33 cellular contexts compared by ENCODE assay signal in genomic region chr16:1355591-1355990, GRCh38.
"Had no signal": no experiment of that assay in that cellular context is flagged by ENCODE, and none has a peak within 500 bp of the region (broad histone marks: within the 10 kb centered on the region; RNA-seq: fewer than 3 reads in every experiment).

No MANE protein-coding gene starts in this region.

- ATAC-seq: body of pancreas; foreskin keratinocyte; heart left ventricle; left colon; pancreas; psoas muscle; stimulated activated naive CD8-positive, alpha-beta T cell treated with anti-CD3 and anti-CD28 coated beads, Interleukin-15, Interleukin-2, amounts not matched to agents 100 U/mL and 50 U/mL, for 24 hours had no signal

- DNase-seq: activated CD4-positive, alpha-beta memory T cell treated with anti-CD3 and anti-CD28 coated beads for 36 hours; activated CD4-positive, alpha-beta T cell treated with anti-CD3 and anti-CD28 coated beads, Interleukin-2, amount 10 ng/mL, durations not matched to agents 24 days and 14 days; activated CD4-positive, CD25-positive, alpha-beta regulatory T cell treated with anti-CD3 and anti-CD28 coated beads, Interleukin-2, amount 50 U/mL, for 72 hours; activated CD8-positive, alpha-beta memory T cell treated with anti-CD3 and anti-CD28 coated beads, Interleukin-2, amount 50 U/mL, for 4 hours; activated effector memory CD4-positive, alpha-beta T cell treated with anti-CD3 and anti-CD28 coated beads, Interleukin-2, amount 50 U/mL, for 16 hours; activated T-cell treated with anti-CD3 and anti-CD28 coated beads, Interleukin-2, amount 50 U/mL, for 1 hour; aorta; body of pancreas; foreskin keratinocyte; heart left ventricle; hypothalamus; immature natural killer cell; kidney; left colon; mammary epithelial cell; naive B cell; nephron progenitor cell; nucleus accumbens; psoas muscle; stimulated activated CD4-positive, alpha-beta T cell treated with anti-CD3 and anti-CD28 coated beads, Interleukin-15, amount 100 ng/mL, for 24 hours; stimulated activated CD4-positive, alpha-beta T cell treated with anti-CD3 and anti-CD28 coated beads, Interleukin-2, amount 100 ng/mL, for 24 hours; stimulated activated naive CD8-positive, alpha-beta T cell treated with anti-CD3 and anti-CD28 coated beads, Interleukin-15, Interleukin-2, amounts not matched to agents 100 U/mL and 50 U/mL, for 24 hours; T-helper 2 cell; testis had no signal

- H3K4me3 ChIP-seq: body of pancreas, cardiac muscle cell, coronary artery, heart left ventricle, pancreas, psoas muscle, right atrium auricular region, testis, vagina had no signal

- H3K27me3 Mint-ChIP-seq: activated CD4-positive, alpha-beta memory T cell treated with anti-CD3 and anti-CD28 coated beads for 36 hours; activated CD4-positive, alpha-beta T cell treated with anti-CD3 and anti-CD28 coated beads, Interleukin-2, amount 10 ng/mL, durations not matched to agents 24 days and 14 days; activated naive CD8-positive, alpha-beta T cell; naive B cell; type B pancreatic cell had no signal

- H3K36me3 Mint-ChIP-seq: activated naive CD8-positive, alpha-beta T cell; mesothelial cell of epicardium; naive B cell; type B pancreatic cell had no signal

- H3K9me3 ChIP-seq: body of pancreas, heart left ventricle, pancreas, psoas muscle, right atrium auricular region, testis, vagina had no signal

- H3K27ac ChIP-seq: body of pancreas, cardiac muscle cell, coronary artery, foreskin keratinocyte, heart left ventricle, pancreas, psoas muscle, right atrium auricular region, testis, vagina had no signal

- H3K36me3 ChIP-seq: cardiac muscle cell, pancreas, vagina had no signal

- H3K9me3 Mint-ChIP-seq: activated CD4-positive, alpha-beta memory T cell treated with anti-CD3 and anti-CD28 coated beads for 36 hours; activated CD4-positive, alpha-beta T cell treated with anti-CD3 and anti-CD28 coated beads, Interleukin-2, amount 10 ng/mL, durations not matched to agents 24 days and 14 days; activated T-helper 1 cell treated with anti-CD3 and anti-CD28 coated beads, Interleukin-12 subunit alpha, Interleukin-12 subunit beta, Interleukin-2, Interleukin-4 antibody, amounts not matched to agents 30 ng/mL and 10 ng/mL and 1 ng/mL, durations not matched to agents 14 hours and 24 hours and 36 hours; immature natural killer cell; mesothelial cell of epicardium; naive B cell; nephron progenitor cell; type B pancreatic cell had no signal

- H3K27ac Mint-ChIP-seq: activated CD4-positive, alpha-beta memory T cell treated with anti-CD3 and anti-CD28 coated beads for 36 hours; activated CD4-positive, alpha-beta T cell treated with anti-CD3 and anti-CD28 coated beads, Interleukin-2, amount 10 ng/mL, durations not matched to agents 24 days and 14 days; activated naive CD8-positive, alpha-beta T cell; activated T-helper 1 cell treated with anti-CD3 and anti-CD28 coated beads, Interleukin-12 subunit alpha, Interleukin-12 subunit beta, Interleukin-2, Interleukin-4 antibody, amounts not matched to agents 30 ng/mL and 10 ng/mL and 1 ng/mL, durations not matched to agents 14 hours and 24 hours and 36 hours; mesothelial cell of epicardium; type B pancreatic cell had no signal

- H3K4me3 Mint-ChIP-seq: activated CD4-positive, alpha-beta memory T cell treated with anti-CD3 and anti-CD28 coated beads for 36 hours; activated CD4-positive, alpha-beta T cell treated with anti-CD3 and anti-CD28 coated beads, Interleukin-2, amount 10 ng/mL, durations not matched to agents 24 days and 14 days; activated naive CD8-positive, alpha-beta T cell; activated T-helper 1 cell treated with anti-CD3 and anti-CD28 coated beads, Interleukin-12 subunit alpha, Interleukin-12 subunit beta, Interleukin-2, Interleukin-4 antibody, amounts not matched to agents 30 ng/mL and 10 ng/mL and 1 ng/mL, durations not matched to agents 14 hours and 24 hours and 36 hours; immature natural killer cell; mesothelial cell of epicardium; nephron progenitor cell; type B pancreatic cell had no signal

- H3K27me3 ChIP-seq: body of pancreas, cardiac muscle cell, foreskin keratinocyte, heart left ventricle, pancreas, right atrium auricular region, testis, vagina had no signal
